Comparison of ENCODE assay signal across 8 cellular contexts in the genomic region with DNA sequence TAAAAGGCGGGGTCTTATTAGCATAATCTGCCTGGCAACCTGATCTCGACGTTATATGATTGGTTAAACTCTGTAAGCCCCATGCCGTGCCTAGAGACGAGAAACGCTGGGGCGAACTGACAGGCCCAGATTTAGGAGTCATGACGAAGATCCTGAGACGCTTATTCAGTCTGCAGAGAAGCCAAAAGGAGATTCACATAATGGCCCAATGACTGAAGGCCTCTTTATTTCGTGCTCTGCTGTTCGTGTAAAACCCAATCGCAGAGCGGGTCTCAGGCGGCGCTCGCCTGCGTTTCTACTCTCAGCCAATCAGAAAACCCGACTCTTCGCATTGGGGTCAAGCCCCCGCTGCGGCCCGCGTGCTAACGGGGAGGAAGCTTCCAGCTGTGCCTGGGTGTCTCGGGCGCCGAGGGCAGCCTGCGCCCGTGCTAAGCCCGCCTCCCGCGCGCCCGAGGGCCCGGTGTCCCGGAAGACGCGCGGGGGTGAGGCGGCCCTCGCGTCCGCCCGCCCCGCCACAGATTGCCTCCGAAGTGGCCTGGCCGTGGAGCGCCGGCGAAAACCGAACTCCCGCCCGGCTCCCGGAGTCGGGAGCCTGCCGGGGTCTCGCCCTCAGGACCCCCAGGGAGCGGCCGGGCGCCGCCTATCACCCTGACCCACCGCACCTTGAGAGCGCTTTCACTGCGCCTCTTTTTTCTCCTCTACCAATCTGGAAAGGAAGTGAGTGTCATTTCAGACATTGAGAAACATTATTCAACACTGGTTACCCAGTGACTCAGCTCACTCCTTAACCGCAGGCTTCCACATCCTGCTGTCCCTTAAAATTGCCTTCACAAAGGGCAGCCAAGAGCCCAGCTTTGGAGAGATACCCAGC. TPM values are rescaled to one million over a fixed set of nuclear protein-coding genes. Genes with fewer than 3 reads are reported as not detected.
DNase-seq lines count a peak whose midpoint lies in the region; ATAC-seq and TF ChIP-seq lines count a peak whose summit lies in the region.

No MANE protein-coding gene starts in this region.

- 0% methylated on average over 16 of the region's 65 CpGs for WGBS in right lobe of liver (ENCODE audit: insufficient coverage, low coverage, low lambda C conversion rate, missing lambda C conversion rate)

- no peaks in the 10 kb centered on the region for H3K27me3 ChIP-seq in CD4-positive, alpha-beta memory T cell (ENCODE audit: insufficient read depth, low read length)
- H3K27me3 ChIP-seq in duodenal mucosa (ENCODE audit: control insufficient read depth in 1 of 2, insufficient read depth in 2 of 2, low read length in 2 of 2): no peaks in the 10 kb centered on the region
- no peaks in the 10 kb centered on the region for H3K27me3 ChIP-seq in right lobe of liver

- H3K4me1 ChIP-seq in CD4-positive, alpha-beta memory T cell (ENCODE audit: insufficient read depth, low read length): peaks cover 35% of the 10 kb centered on the region
- H3K4me1 ChIP-seq in duodenal mucosa (ENCODE audit: control insufficient read depth in 1 of 2, insufficient read depth in 2 of 2, low read length in 2 of 2) (peaks cover 21 to 24% of the 10 kb centered on the region in 2 donors), right lobe of liver (peaks cover 0 to 27% (median 10%) of the 10 kb centered on the region in 4 donors)

- peaks cover 0 to 2% (median 0%) of the 10 kb centered on the region in 8 donors for H3K9me3 Mint-ChIP-seq in CD4-positive, alpha-beta memory T cell
- no peaks in the 10 kb centered on the region for H3K9me3 Mint-ChIP-seq in activated CD4-positive, alpha-beta memory T cell treated with anti-CD3 and anti-CD28 coated beads, Interleukin-2, amount 10 ng/mL, durations not matched to agents 7 days and 5 days

- H3K4me1 Mint-ChIP-seq in CD4-positive, alpha-beta memory T cell: peaks cover 20 to 51% (median 35%) of the 10 kb centered on the region in 4 donors
- peaks cover 33% of the 10 kb centered on the region for H3K4me1 Mint-ChIP-seq in activated CD4-positive, alpha-beta memory T cell treated with anti-CD3 and anti-CD28 coated beads, Interleukin-2, amount 10 ng/mL, durations not matched to agents 7 days and 5 days

- H3K4me3 Mint-ChIP-seq in CD4-positive, alpha-beta memory T cell: peak overlapping the region; percentile 99 to 100 (median 100)
- peak overlapping the region; percentile 97 for H3K4me3 Mint-ChIP-seq in activated CD4-positive, alpha-beta memory T cell treated with anti-CD3 and anti-CD28 coated beads, Interleukin-2, amount 10 ng/mL, durations not matched to agents 7 days and 5 days

- peak; percentile 94 for TF ChIP-seq POLR2A in right lobe of liver (IDR thresholded peaks at IDR 0.05)

- H3K4me3 ChIP-seq in CD4-positive, alpha-beta memory T cell (ENCODE audit: low read length in 2 of 2): peak overlapping the region; percentile 80 to 91
- H3K4me3 ChIP-seq in duodenal mucosa (ENCODE audit: low read depth in 1 of 2, low read length in 2 of 2): peak overlapping the region; percentile 69 to 75
- H3K4me3 ChIP-seq in right lobe of liver: peak overlapping the region; percentile 58 to 76 (median 66)

- POLR2A ChIA-PET in CD4-positive, alpha-beta memory T cell (lab: Charles Lee; ENCODE audit: partially characterized antibody): interaction anchor here (0.6 to 5.8 kb wide), 38 partner anchors 9 to 913 kb away, joined by 3 to 112 read pairs (median 5); partner anchors contain the start of genes APLP2, NFRKB and SNX19
- POLR2A ChIA-PET in activated CD4-positive, alpha-beta memory T cell treated with anti-CD3 and anti-CD28 coated beads, Interleukin-2, amount 10 ng/mL, durations not matched to agents 7 days and 5 days (lab: Charles Lee): interaction anchor here (0.5 to 4.6 kb wide), 26 partner anchors 11 to 1964 kb away, joined by 3 to 56 read pairs (median 4); partner anchors contain the start of genes APLP2, NFRKB, ST14 and ZBTB44

- H3K9ac ChIP-seq in duodenal mucosa (ENCODE audit: low read depth in 1 of 2, low read length in 2 of 2): peak overlapping the region; percentile 82 to 97

- H3K9me3 ChIP-seq in CD4-positive, alpha-beta memory T cell (ENCODE audit: control insufficient read depth in 1 of 2, low read length in 2 of 2): no peaks in the 10 kb centered on the region
- H3K9me3 ChIP-seq in duodenal mucosa (ENCODE audit: control insufficient read depth in 1 of 2, low read length in 2 of 2) (no peaks in the 10 kb centered on the region), right lobe of liver (no peaks in the 10 kb centered on the region)

- peak overlapping the region; percentile 98 to 100 (median 100) for H3K27ac Mint-ChIP-seq in CD4-positive, alpha-beta memory T cell
- peak overlapping the region; percentile 98 for H3K27ac Mint-ChIP-seq in activated CD4-positive, alpha-beta memory T cell treated with anti-CD3 and anti-CD28 coated beads, Interleukin-2, amount 10 ng/mL, durations not matched to agents 7 days and 5 days

- H3K27me3 Mint-ChIP-seq in CD4-positive, alpha-beta memory T cell: no peaks in the 10 kb centered on the region
- peaks cover 2% of the 10 kb centered on the region for H3K27me3 Mint-ChIP-seq in activated CD4-positive, alpha-beta memory T cell treated with anti-CD3 and anti-CD28 coated beads, Interleukin-2, amount 10 ng/mL, durations not matched to agents 7 days and 5 days

- CTCF ChIA-PET in CD4-positive, alpha-beta memory T cell (lab: Charles Lee; ENCODE audit: partially characterized antibody): interaction anchor here (1.1 to 3.3 kb wide), 6 partner anchors 15 to 129 kb away, joined by 3 to 19 read pairs (median 6); partner anchors contain the start of gene APLP2
- CTCF ChIA-PET in activated CD4-positive, alpha-beta memory T cell treated with anti-CD3 and anti-CD28 coated beads, Interleukin-2, amount 10 ng/mL, durations not matched to agents 7 days and 5 days (lab: Charles Lee): interaction anchor here (0.6 to 4.6 kb wide), 7 partner anchors 11 to 913 kb away, joined by 3 to 40 read pairs (median 9); partner anchors contain the start of gene SNX19

- H3K36me3 Mint-ChIP-seq in CD4-positive, alpha-beta memory T cell: peaks cover 0 to 13% of the 10 kb centered on the region in 2 donors
- H3K36me3 Mint-ChIP-seq in activated CD4-positive, alpha-beta memory T cell treated with anti-CD3 and anti-CD28 coated beads, Interleukin-2, amount 10 ng/mL, durations not matched to agents 7 days and 5 days (ENCODE audit: low read depth): peaks cover 4% of the 10 kb centered on the region

- intact Hi-C loops in CD4-positive, alpha-beta memory T cell (cut with micrococcal nuclease): loop anchor here (1.0 to 10.0 kb wide), 7 partner anchors 66 to 1308 kb away; partner anchors contain the start of genes APLP2, FLI1, NFRKB and SNX19
- intact Hi-C loops in right lobe of liver (cut with DNase I): loop anchor here in 1 of 2 donors (10.0 kb wide), 1 partner anchor 62 kb away; the partner anchor contains the start of gene APLP2

- ATAC-seq in GM19455 (IDR thresholded peaks at IDR 0.05; ENCODE audit: unreplicated experiment) (peak; percentile 74), right lobe of liver (peak; percentile 78 to 87 (median 80))

- TF ChIP-seq CTCF in right lobe of liver (IDR thresholded peaks at IDR 0.05): no peak

- no peaks in the 10 kb centered on the region for H3K36me3 ChIP-seq in CD4-positive, alpha-beta memory T cell (ENCODE audit: insufficient read depth, low read length)
- H3K36me3 ChIP-seq in duodenal mucosa (ENCODE audit: control insufficient read depth in 1 of 2, insufficient read depth in 2 of 2, low read length in 2 of 2): no peaks in the 10 kb centered on the region
- H3K36me3 ChIP-seq in right lobe of liver: no peaks in the 10 kb centered on the region

- H3K27ac ChIP-seq in CD4-positive, alpha-beta memory T cell (ENCODE audit: low read depth, low read length): peak overlapping the region; percentile 96
- H3K27ac ChIP-seq in duodenal mucosa (ENCODE audit: low read depth, low read length) (peak overlapping the region; percentile 98), right lobe of liver (peak overlapping the region; percentile 98 to 100 (median 100))

- DNase-seq in CD4-positive, alpha-beta memory T cell: peak; percentile 95 to 96 (median 96)
- DNase-seq in HK-2 (ENCODE audit: unreplicated experiment): peak; percentile 81
- DNase-seq in NCI-H82 treated with DMSO at 0.1 percent for 48 hours (lab: John Stamatoyannopoulos, UW; ENCODE audit: unreplicated experiment): peak; percentile 96
- DNase-seq in activated CD4-positive, alpha-beta memory T cell treated with anti-CD3 and anti-CD28 coated beads, Interleukin-2, amount 10 ng/mL, durations not matched to agents 7 days and 5 days: peak; percentile 91
- peak; percentile 94 to 97 (median 96) for DNase-seq in right lobe of liver
- DNase-seq in stimulated activated CD4-positive, alpha-beta T cell treated with anti-CD3 and anti-CD28 coated beads, Interleukin-4, amount 100 ng/mL, for 24 hours: peak; percentile 90

RNA-seq across cellular contexts. Expression of gene PRDM10, which starts 0.4 kb away (rescaled TPM):
- 10 to 100 TPM; 11.5 to 13.0 TPM for total RNA-seq in CD4-positive, alpha-beta memory T cell
- 1 to 10 TPM; 1.3 to 4.2 TPM for polyA plus RNA-seq in CD4-positive, alpha-beta memory T cell
- 10 to 100 TPM; 11.7 to 12.6 TPM for total RNA-seq in activated CD4-positive, alpha-beta memory T cell treated with anti-CD3 and anti-CD28 coated beads, Interleukin-2, amount 10 ng/mL, durations not matched to agents 7 days and 5 days
- 1 to 10 TPM; 3.4 to 6.8 (median 4.4) TPM for total RNA-seq in right lobe of liver

Comparison
In these comparisons a context has a peak if more than half of its experiments do, and no peak if none do; other contexts are left out.
1. Peak in every context shown above with its lines: DNase-seq, ATAC-seq, H3K4me3 ChIP-seq and H3K27ac ChIP-seq.